11 cellular contexts compared by ENCODE assay signal in genomic region chr9:112041536-112042243, GRCh38.
DNase-seq lines count a peak whose midpoint lies in the region; ATAC-seq and TF ChIP-seq lines count a peak whose summit lies in the region.
"Had no signal": no experiment of that assay in that cellular context is flagged by ENCODE, and none has a peak within 500 bp of the region (broad histone marks: within the 10 kb centered on the region; RNA-seq: fewer than 3 reads in every experiment).

No MANE protein-coding gene starts in this region.

- no peak for ATAC-seq in GM21390 (IDR thresholded peaks at IDR 0.05; ENCODE audit: unreplicated experiment)

- no peak overlapping the region for H3K4me3 ChIP-seq in cardiac fibroblast (replicated peaks in 1 of 2; ENCODE audit: low read depth in 2 of 2, low read length in 2 of 2)
- H3K4me3 ChIP-seq: transverse colon had no signal

- DNase-seq in A172 (ENCODE audit: low spot score): peak; percentile 99
- DNase-seq in HPDE6-E6E7 (ENCODE audit: extremely low spot score): peak; percentile 84
- peak; percentile 98 to 100 for DNase-seq in cardiac fibroblast (ENCODE audit: low read depth in 2 of 2)
- DNase-seq in kidney glomerular epithelial cell (lab: John Stamatoyannopoulos, UW): peak; percentile 99
- DNase-seq in foreskin melanocyte: no peak
- no peak for DNase-seq in NCI-H187 (lab: John Stamatoyannopoulos, UW)
- no peak for DNase-seq in NCI-H2029 treated with DMSO at 0.1 percent for 48 hours (lab: John Stamatoyannopoulos, UW)
- DNase-seq: activated gamma-delta T cell treated with Interleukin-2 at 50 U/mL for 16 hours, NCI-H524 treated with DMSO at 0.1 percent for 48 hours, transverse colon had no signal

- TF ChIP-seq CTCF in cardiac fibroblast (IDR thresholded peaks at IDR 0.05; ENCODE audit: low read depth, low read length): no peak

Comparison
In these comparisons a context has a peak if more than half of its experiments do, and no peak if none do; other contexts are left out.
1. DNase-seq: peak in A172 (single experiment), HPDE6-E6E7 (single experiment), cardiac fibroblast (2 of 2) and kidney glomerular epithelial cell (single experiment); none in foreskin melanocyte (single experiment), NCI-H187 (0 of 2) and NCI-H2029 treated with DMSO at 0.1 percent for 48 hours (single experiment).